1 cellular context compared by ENCODE assay signal in the genomic region with DNA sequence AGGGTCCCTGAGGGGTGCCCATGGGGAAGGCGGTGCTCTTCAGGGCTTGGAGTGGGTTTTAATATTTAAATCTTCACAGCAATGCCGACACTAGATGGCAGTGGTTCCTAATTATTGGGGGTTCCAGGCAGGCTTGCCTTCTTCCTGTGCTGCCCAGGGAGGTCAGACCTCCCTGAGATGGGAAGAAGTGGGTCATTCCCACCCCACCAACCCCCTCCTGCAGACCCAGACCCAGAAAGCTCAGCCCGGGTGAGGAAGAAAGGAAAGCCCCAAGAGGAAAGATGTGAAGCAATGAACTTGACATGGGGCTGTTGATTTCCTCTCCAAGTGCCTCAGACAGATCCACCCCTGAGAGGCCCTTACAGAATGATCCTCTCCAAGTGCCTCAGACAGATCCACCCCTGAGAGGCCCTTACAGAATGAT.
TF ChIP-seq lines count a peak whose summit lies in the region.

No MANE protein-coding gene starts in this region.

TF ChIP-seq in GM12878, 131 proteins besides CTCF, POLR2A, EP300 and RAD21 (continued from another document):
- TF ChIP-seq NKRF (conservative IDR thresholded peaks at IDR 0.05) = no peak
TF ChIP-seq in GM12878: peak in this region for 5.
